ENCODE assay signal across 2 cellular contexts in the genomic region with DNA sequence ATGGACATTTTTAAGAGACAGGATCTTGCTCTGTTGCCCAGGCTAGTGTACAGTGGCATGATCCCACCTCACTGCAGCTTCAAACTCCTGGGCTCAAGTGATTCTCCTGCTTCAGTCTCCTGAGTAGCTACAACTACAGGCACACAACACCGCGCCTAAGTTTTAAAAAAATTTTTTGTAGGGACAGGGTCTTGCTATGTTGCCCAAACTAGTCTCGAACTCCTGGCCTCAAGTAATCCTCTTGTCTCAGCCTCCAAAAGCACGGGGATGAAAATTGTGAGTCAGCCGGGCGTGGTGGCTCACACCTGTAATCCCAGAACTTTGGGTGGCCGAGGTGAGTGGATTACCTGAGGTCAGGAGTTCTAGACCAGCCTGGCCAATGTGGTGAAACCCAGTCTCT.
A peak's percentile ranks its signal among the peaks of the same experiment; 100 is the strongest.
TF ChIP-seq lines count a peak whose summit lies in the region.

No MANE protein-coding gene starts in this region.

TF ChIP-seq in HEK293, 187 proteins besides CTCF, POLR2A, EP300 and RAD21:
- TF ChIP-seq ZNF792 (tag by site-specific recombination; IDR thresholded peaks at IDR 0.05) (no peak), ZNF121 (tag by site-specific recombination; IDR thresholded peaks at IDR 0.05) (peak; percentile 63), BCL11A (tag by site-specific recombination; IDR thresholded peaks at IDR 0.05; ENCODE audit: low read depth) (no peak)
TF ChIP-seq in HEK293: peak in this region for 1.

TF ChIP-seq in K562, 482 proteins besides CTCF, POLR2A, EP300 and RAD21:
- TF ChIP-seq ZNF121 (CRISPR knock-in tag; conservative IDR thresholded peaks at IDR 0.05): peak; percentile 50
- TF ChIP-seq, protein P1, sequence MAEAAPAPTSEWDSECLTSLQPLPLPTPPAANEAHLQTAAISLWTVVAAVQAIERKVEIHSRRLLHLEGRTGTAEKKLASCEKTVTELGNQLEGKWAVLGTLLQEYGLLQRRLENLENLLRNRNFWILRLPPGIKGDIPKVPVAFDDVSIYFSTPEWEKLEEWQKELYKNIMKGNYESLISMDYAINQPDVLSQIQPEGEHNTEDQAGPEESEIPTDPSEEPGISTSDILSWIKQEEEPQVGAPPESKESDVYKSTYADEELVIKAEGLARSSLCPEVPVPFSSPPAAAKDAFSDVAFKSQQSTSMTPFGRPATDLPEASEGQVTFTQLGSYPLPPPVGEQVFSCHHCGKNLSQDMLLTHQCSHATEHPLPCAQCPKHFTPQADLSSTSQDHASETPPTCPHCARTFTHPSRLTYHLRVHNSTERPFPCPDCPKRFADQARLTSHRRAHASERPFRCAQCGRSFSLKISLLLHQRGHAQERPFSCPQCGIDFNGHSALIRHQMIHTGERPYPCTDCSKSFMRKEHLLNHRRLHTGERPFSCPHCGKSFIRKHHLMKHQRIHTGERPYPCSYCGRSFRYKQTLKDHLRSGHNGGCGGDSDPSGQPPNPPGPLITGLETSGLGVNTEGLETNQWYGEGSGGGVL (CRISPR knock-in tag; IDR thresholded peaks at IDR 0.05): no peak
TF ChIP-seq in K562: peak in this region for 1.
